Comparison of ENCODE assay signal across 1 cellular context in the genomic region with DNA sequence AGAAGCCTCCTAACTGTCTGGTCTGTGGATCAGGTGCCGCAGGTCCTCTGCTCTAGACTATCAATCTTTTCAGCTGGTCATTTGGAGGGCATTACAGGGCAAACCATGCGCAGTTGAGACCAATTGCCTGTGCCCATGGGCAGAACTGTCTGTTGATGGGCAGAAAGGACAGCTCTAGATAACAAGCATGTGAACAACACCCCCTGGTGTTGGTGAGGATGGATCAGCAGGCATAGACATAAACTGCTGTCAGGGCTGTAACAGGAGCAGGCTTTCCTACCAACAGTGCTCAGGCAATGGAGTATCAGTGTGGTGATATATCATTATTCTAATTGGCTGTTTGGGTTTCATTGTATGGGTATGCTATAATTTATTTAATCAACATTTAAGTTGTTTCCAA.
TF ChIP-seq lines count a peak whose summit lies in the region.

No MANE protein-coding gene starts in this region.

TF ChIP-seq in GM12878, 131 proteins besides CTCF, POLR2A, EP300 and RAD21 (continued from another document):
- TF ChIP-seq, protein P1, sequence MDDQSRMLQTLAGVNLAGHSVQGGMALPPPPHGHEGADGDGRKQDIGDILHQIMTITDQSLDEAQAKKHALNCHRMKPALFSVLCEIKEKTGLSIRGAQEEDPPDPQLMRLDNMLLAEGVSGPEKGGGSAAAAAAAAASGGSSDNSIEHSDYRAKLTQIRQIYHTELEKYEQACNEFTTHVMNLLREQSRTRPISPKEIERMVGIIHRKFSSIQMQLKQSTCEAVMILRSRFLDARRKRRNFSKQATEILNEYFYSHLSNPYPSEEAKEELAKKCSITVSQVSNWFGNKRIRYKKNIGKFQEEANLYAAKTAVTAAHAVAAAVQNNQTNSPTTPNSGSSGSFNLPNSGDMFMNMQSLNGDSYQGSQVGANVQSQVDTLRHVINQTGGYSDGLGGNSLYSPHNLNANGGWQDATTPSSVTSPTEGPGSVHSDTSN (IDR thresholded peaks at IDR 0.05; ENCODE audit: insufficient replicate concordance, low read depth, low read length) = peak; percentile 44
- TF ChIP-seq MEF2A (IDR thresholded peaks at IDR 0.05; ENCODE audit: insufficient read depth, low read depth, low read length) (no peak), FOXK2 (IDR thresholded peaks at IDR 0.05) (no peak), HDGF (IDR thresholded peaks at IDR 0.05) (no peak), KAT2A (conservative IDR thresholded peaks at IDR 0.05; ENCODE audit: control insufficient read depth, low read depth, low read length) (no peak), POU2F2 (IDR thresholded peaks at IDR 0.05; ENCODE audit: borderline replicate concordance, low read depth, low read length) (0 out of 3 replicates have a peak, but pooled peaks have one; percentile 13), MYB (IDR thresholded peaks at IDR 0.05; ENCODE audit: borderline replicate concordance, low read depth, low read length) (no peak), NBN (IDR thresholded peaks at IDR 0.05) (0 out of 2 replicates have a peak, but pooled peaks have one; percentile 17), YBX1 (IDR thresholded peaks at IDR 0.05) (no peak), CEBPB (IDR thresholded peaks at IDR 0.05; ENCODE audit: borderline replicate concordance in 1 of 2, low read depth in 2 of 2, low read length in 2 of 2) (no peak), RUNX3 (IDR thresholded peaks at IDR 0.05; ENCODE audit: low read length) (no peak), JUNB (IDR thresholded peaks at IDR 0.05) (no peak), NR2C2 (IDR thresholded peaks at IDR 0.05; ENCODE audit: borderline replicate concordance, control insufficient read depth, insufficient read length, low read depth) (no peak), RELA (IDR thresholded peaks at IDR 0.05; ENCODE audit: borderline replicate concordance, partially characterized antibody) (peak; percentile 25), SMC3 (IDR thresholded peaks at IDR 0.05; ENCODE audit: borderline replicate concordance, low read length) (peak; percentile 81; the same call in 1 of the 2 replicates), ASH2L (IDR thresholded peaks at IDR 0.05; ENCODE audit: borderline replicate concordance, low read depth) (no peak), STAT1 (conservative IDR thresholded peaks at IDR 0.05) (0 out of 2 replicates have a peak, but pooled peaks have one; percentile 47), BRCA1 (IDR thresholded peaks at IDR 0.05; ENCODE audit: low read depth, low read length) (no peak), MTA3 (IDR thresholded peaks at IDR 0.05; ENCODE audit: borderline replicate concordance, low read length) (no peak), ZZZ3 (IDR thresholded peaks at IDR 0.05; ENCODE audit: control insufficient read depth, insufficient read length, low read depth) (no peak)
- TF ChIP-seq, protein P2, sequence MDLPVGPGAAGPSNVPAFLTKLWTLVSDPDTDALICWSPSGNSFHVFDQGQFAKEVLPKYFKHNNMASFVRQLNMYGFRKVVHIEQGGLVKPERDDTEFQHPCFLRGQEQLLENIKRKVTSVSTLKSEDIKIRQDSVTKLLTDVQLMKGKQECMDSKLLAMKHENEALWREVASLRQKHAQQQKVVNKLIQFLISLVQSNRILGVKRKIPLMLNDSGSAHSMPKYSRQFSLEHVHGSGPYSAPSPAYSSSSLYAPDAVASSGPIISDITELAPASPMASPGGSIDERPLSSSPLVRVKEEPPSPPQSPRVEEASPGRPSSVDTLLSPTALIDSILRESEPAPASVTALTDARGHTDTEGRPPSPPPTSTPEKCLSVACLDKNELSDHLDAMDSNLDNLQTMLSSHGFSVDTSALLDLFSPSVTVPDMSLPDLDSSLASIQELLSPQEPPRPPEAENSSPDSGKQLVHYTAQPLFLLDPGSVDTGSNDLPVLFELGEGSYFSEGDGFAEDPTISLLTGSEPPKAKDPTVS (IDR thresholded peaks at IDR 0.05; ENCODE audit: low read depth, low read length) = no peak
TF ChIP-seq in GM12878: peak in this region for 8.
